9 cellular contexts compared by ENCODE assay signal in the genomic region with DNA sequence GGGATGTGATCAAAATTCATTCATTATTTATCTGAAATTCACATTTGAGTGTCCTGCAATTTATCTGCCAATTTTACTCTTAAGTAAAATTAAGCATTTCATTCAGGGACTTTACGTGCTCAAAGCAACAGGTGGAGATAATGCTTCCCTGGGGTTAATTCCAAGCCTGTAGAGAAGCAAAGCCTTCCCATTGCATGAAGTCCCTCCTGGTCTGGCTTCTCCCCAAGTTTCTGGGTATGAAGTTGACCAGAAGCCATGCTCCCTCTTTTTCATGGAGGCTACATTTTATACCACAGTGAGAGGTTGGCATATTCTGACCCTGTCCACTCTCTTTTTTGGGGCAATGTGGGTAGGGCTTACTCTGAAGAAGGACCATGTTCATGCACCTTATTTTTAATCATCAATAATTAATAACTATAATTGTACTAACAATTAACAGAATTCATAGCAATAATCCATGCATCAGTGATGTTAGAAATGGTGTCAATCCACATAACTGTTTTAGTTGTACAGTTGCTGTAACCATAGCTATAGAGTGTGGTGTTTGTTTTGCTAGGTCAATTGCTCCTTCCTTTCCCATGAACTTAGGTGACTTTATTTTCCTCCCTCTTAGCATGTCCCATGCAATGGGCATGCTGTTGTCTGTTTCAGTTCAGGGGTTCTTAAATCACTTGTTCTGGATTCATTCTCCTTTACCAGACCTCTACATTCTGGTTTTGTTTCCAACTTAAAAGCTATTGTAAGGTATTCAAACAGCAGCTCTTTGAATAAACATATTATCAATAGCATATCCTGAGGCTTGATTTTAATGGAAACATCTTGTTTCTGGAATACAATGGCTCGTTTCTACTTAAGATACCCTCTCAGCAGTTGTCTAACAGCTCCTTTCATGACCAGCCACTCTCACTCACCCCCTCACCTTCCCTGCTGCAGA. TPM values are rescaled to one million over a fixed set of nuclear protein-coding genes. Genes with fewer than 3 reads are reported as not detected.
DNase-seq lines count a peak whose midpoint lies in the region; FAIRE-seq and TF ChIP-seq lines count a peak whose summit lies in the region.
"Had no signal": no experiment of that assay in that cellular context is flagged by ENCODE, and none has a peak within 500 bp of the region (broad histone marks: within the 10 kb centered on the region; RNA-seq: fewer than 3 reads in every experiment).

No MANE protein-coding gene starts in this region.

- DNase-seq in NCI-H748 (lab: John Stamatoyannopoulos, UW; ENCODE audit: unreplicated experiment) (peak; percentile 31), NCI-H748 treated with DMSO at 0.1 percent for 48 hours (lab: John Stamatoyannopoulos, UW) (no peak), astrocyte of the spinal cord (ENCODE audit: low read depth, low spot score) (peak; percentile 61), kidney (no peak), NCI-H2196 (lab: John Stamatoyannopoulos, UW; ENCODE audit: unreplicated experiment) (no peak), LoVo (ENCODE audit: low spot score) (no peak)
- DNase-seq in stimulated activated CD4-positive, alpha-beta T cell treated with anti-CD3 and anti-CD28 coated beads, Interleukin-4, amount 100 ng/mL, for 1 hour: no peak

- TF ChIP-seq CTCF in astrocyte of the spinal cord (IDR thresholded peaks at IDR 0.05; ENCODE audit: low read depth, low read length) (no peak), kidney (IDR thresholded peaks at IDR 0.05; ENCODE audit: borderline replicate concordance, extremely low read depth, insufficient read depth) (no peak)

- H3K4me3 ChIP-seq in astrocyte of the spinal cord (ENCODE audit: low read depth, low read length): peak overlapping the region; percentile 80
- H3K4me3 ChIP-seq in kidney (ENCODE audit: low read length in 2 of 2): peak overlapping the region; percentile 74 to 84
- H3K4me3 ChIP-seq in subcutaneous abdominal adipose tissue (ENCODE audit: low read depth in 1 of 5, low read length in 5 of 5): peak overlapping the region; percentile 94 to 100 (median 99)

- H3K27ac ChIP-seq in kidney (ENCODE audit: low read depth in 2 of 2, low read length in 2 of 2): peak overlapping the region in 1 of 2 donors; percentile 79
- H3K27ac ChIP-seq in subcutaneous abdominal adipose tissue (ENCODE audit: low read depth, low read length): peak overlapping the region; percentile 100

- peaks cover 0 to 2% (median 0%) of the 10 kb centered on the region in 5 donors for H3K27me3 ChIP-seq in subcutaneous abdominal adipose tissue (ENCODE audit: control insufficient read depth in 5 of 5, insufficient read depth in 4 of 5, low read length in 5 of 5)

- H3K4me1 ChIP-seq in kidney (ENCODE audit: control insufficient read depth in 1 of 2, insufficient read depth in 1 of 2, low read depth in 1 of 2, low read length in 2 of 2) (peaks cover 0 to 6% of the 10 kb centered on the region in 2 donors), subcutaneous abdominal adipose tissue (ENCODE audit: control insufficient read depth in 5 of 5, insufficient read depth in 5 of 5, low read length in 5 of 5) (peaks cover 4 to 55% (median 47%) of the 10 kb centered on the region in 5 donors)

- H3K36me3 ChIP-seq in kidney (ENCODE audit: control insufficient read depth in 1 of 2, insufficient read depth in 2 of 2, low read length in 2 of 2) (no peaks in the 10 kb centered on the region), subcutaneous abdominal adipose tissue (ENCODE audit: control insufficient read depth in 5 of 5, insufficient read depth in 5 of 5, low read length in 5 of 5) (peaks cover 0 to 15% (median 4%) of the 10 kb centered on the region in 5 donors)

- H3K9me3 ChIP-seq in kidney (ENCODE audit: control insufficient read depth in 1 of 2, low read length in 2 of 2) (no peaks in the 10 kb centered on the region), subcutaneous abdominal adipose tissue (ENCODE audit: control insufficient read depth in 5 of 5, low read length in 5 of 5) (no peaks in the 10 kb centered on the region)

- in situ Hi-C loops in astrocyte of the spinal cord (cut with HindIII; ENCODE audit: low sequenced_read_pairs): no loop called here

- FAIRE-seq in kidney (lab: Jason Lieb, UNC): no peak
- FAIRE-seq: bronchial epithelial cell had no signal

- H3K9ac ChIP-seq in kidney (ENCODE audit: low read length in 2 of 2) (peak overlapping the region in 1 of 2 donors; percentile 62), subcutaneous abdominal adipose tissue (ENCODE audit: low read length in 5 of 5) (peak overlapping the region; percentile 97 to 100 (median 99))

- intact Hi-C loops in kidney (cut with DNase I): no loop called here

RNA-seq across cellular contexts. Expression of a gene that starts 1.5 kb away (rescaled TPM):
- total RNA-seq in kidney: 20.7 TPM
- 5.6 TPM for polyA plus RNA-seq in kidney (ENCODE audit: insufficient read depth, low read depth, low replicate concordance)

Comparison
In these comparisons a context has a peak if more than half of its experiments do, and no peak if none do; other contexts are left out.
1. DNase-seq: peak in NCI-H748 (single experiment) and astrocyte of the spinal cord (single experiment); none in NCI-H748 treated with DMSO at 0.1 percent for 48 hours (single experiment), kidney (single experiment), NCI-H2196 (single experiment), LoVo (single experiment) and stimulated activated CD4-positive, alpha-beta T cell treated with anti-CD3 and anti-CD28 coated beads, Interleukin-4, amount 100 ng/mL, for 1 hour (single experiment).
2. Peak in every context shown above with its lines, with median percentiles within 50 percentile points of each other: H3K4me3 ChIP-seq.